11 cellular contexts compared by ENCODE assay signal in the genomic region with DNA sequence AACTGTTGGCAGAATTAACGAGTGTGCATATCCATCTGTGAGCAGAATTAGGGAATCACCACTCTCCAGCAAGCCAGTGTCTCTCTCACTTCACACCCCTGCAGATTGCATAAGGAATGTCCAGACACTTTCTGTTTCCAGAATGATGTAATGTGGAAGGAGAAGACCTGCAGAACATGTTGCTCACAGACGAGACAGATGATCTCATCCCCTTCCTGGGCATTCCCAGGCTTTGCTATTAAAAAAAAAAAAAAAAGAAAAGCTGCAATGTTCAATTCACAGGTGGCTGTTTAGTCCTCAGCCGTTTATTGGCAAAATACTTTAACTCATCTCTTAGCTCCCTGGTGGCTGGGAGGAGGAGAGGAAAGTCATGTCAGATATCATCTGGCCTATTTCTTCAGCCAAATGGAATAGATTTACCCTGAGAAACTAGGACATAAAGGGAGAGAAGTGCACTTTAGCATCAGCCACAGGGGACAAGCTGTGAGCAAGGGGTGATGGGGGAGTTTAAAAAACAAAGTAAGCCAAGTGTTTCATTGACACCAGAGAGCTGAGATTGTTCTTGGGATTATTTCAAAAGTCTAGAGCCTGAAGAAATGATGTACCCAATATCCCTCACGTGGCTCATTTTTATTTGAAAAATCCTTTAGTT.
DNase-seq lines count a peak whose midpoint lies in the region; ATAC-seq and TF ChIP-seq lines count a peak whose summit lies in the region.
"Had no signal": no experiment of that assay in that cellular context is flagged by ENCODE, and none has a peak within 500 bp of the region (broad histone marks: within the 10 kb centered on the region; RNA-seq: fewer than 3 reads in every experiment).

No MANE protein-coding gene starts in this region.

- no peak for ATAC-seq in HG02973 (IDR thresholded peaks at IDR 0.05; ENCODE audit: unreplicated experiment)

- H3K36me3 ChIP-seq in suprapubic skin: no peaks in the 10 kb centered on the region

- no peak overlapping the region for H3K4me3 ChIP-seq in suprapubic skin

- no peak overlapping the region for H3K27ac ChIP-seq in suprapubic skin

- 36% methylated on average over 4 of the region's 4 CpGs for WGBS in suprapubic skin

- H3K9me3 ChIP-seq in suprapubic skin: no peaks in the 10 kb centered on the region

- TF ChIP-seq EP300 in suprapubic skin (IDR thresholded peaks at IDR 0.05): no peak

- H3K4me1 ChIP-seq in suprapubic skin: peaks cover 15% of the 10 kb centered on the region

- TF ChIP-seq CTCF in suprapubic skin (IDR thresholded peaks at IDR 0.05): no peak

- no peak for TF ChIP-seq POLR2A in suprapubic skin (IDR thresholded peaks at IDR 0.05)

- no peaks in the 10 kb centered on the region for H3K27me3 ChIP-seq in suprapubic skin

- DNase-seq in NCI-H2029 (lab: John Stamatoyannopoulos, UW): peak; percentile 31
- DNase-seq in NCI-H2029 treated with DMSO at 0.1 percent for 48 hours (lab: John Stamatoyannopoulos, UW): no peak
- peak; percentile 47 for DNase-seq in SW480 (ENCODE audit: low spot score)
- peak; percentile 31 for DNase-seq in hepatic stellate cell (ENCODE audit: low spot score)
- DNase-seq in superior temporal gyrus (ENCODE audit: extremely low spot score): peak; percentile 66
- DNase-seq in CD1c-positive myeloid dendritic cell (ENCODE audit: extremely low spot score): no peak
- no peak for DNase-seq in suprapubic skin (ENCODE audit: low spot score in 2 of 2)
- DNase-seq: KG1, nephron progenitor cell, RPMI8226 had no signal

Comparison
In these comparisons a context has a peak if more than half of its experiments do, and no peak if none do; other contexts are left out.
1. DNase-seq: peak in NCI-H2029 (single experiment), SW480 (single experiment), hepatic stellate cell (single experiment) and superior temporal gyrus (single experiment); none in NCI-H2029 treated with DMSO at 0.1 percent for 48 hours (single experiment), CD1c-positive myeloid dendritic cell (single experiment) and suprapubic skin (0 of 2).